ENCODE assay signal across 8 cellular contexts in the genomic region with DNA sequence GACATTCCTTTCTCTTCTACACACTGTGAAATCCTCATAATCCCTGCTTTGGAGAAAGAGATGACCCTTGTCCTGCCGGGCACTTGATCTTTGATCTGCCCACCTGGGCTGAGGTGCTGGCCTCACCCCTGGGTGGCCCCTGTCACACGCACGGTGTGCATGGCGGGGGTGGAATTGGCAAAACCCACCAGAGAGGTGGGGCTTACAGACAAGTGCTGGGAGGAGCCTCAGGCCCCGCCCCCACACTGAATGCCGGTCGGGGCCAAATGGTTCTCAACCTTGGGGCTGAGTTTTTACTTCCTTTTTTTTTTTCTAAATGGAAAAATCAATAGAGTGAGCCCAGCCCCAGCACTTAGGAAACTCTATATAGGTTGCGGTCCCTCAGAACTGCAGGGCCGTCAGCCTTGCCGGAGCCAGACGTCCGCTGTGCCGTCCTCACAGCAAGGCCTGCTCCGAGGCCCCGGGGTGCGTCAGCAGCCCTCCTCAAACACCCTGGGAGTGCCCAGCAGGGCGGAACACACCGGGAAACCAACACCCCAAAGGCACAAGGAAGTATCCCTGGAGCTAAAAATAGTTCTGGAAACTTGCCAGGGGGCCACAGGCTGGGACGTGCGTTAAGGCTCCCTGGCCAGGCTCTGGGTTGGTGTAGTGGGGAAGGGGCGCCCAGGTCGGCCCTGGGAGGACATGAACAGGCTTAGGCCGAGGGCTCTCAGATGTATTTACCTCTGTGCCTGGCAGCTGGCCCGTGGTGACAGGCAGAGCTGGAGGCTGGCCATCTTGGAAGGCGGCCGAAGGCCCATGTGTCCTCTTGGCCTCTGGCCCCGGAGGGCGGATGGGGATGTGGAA. TPM values are rescaled to one million over a fixed set of nuclear protein-coding genes. Genes with fewer than 3 reads are reported as not detected.
DNase-seq lines count a peak whose midpoint lies in the region; ATAC-seq, FAIRE-seq and TF ChIP-seq lines count a peak whose summit lies in the region.

No MANE protein-coding gene starts in this region.

- H3K4me2 ChIP-seq in A549, result peak overlapping the region; percentile 49

- no peak for TF ChIP-seq RAD21 in A549 (conservative IDR thresholded peaks at IDR 0.05 in 1 of 2, IDR thresholded peaks at IDR 0.05 in 1 of 2)

- no peak for FAIRE-seq in A549 (lab: Jason Lieb, UNC)

- peaks cover 53% of the 10 kb centered on the region for H3K36me3 Mint-ChIP-seq in nephron progenitor cell (ENCODE audit: low read depth)

- TF ChIP-seq CTCF in A549 (IDR thresholded peaks at IDR 0.05) (no peak), fibroblast of pulmonary artery (IDR thresholded peaks at IDR 0.05; ENCODE audit: low read length, missing control alignments) (no peak), nephron progenitor cell (IDR thresholded peaks at IDR 0.05) (no peak)

- H3K4me3 ChIP-seq in A549 (no peak overlapping the region), fibroblast of pulmonary artery (replicated peaks; ENCODE audit: low read depth, low read length) (no peak overlapping the region)

- H3K4me1 ChIP-seq in A549, result peaks cover 17% of the 10 kb centered on the region

- peaks cover 8% of the 10 kb centered on the region for H3K9me3 Mint-ChIP-seq in nephron progenitor cell

- WGBS in A549 (ENCODE audit: missing lambda C conversion rate), result 49% methylated on average over 27 of the region's 28 CpGs

- DNase-seq in A549 (ENCODE audit: low read depth in 1 of 2, low spot score in 1 of 2), result peak in 1 of 2 experiments; percentile 66
- DNase-seq in HK-2 (ENCODE audit: unreplicated experiment), result peak; percentile 77
- peak; percentile 74 to 91 for DNase-seq in SHP77 (lab: John Stamatoyannopoulos, UW)
- peak; percentile 63 for DNase-seq in fibroblast of pulmonary artery (ENCODE audit: low read depth)
- peak; percentile 75 for DNase-seq in nephron progenitor cell
- no peak for DNase-seq in amniotic stem cell (lab: John Stamatoyannopoulos, UW)
- no peak for DNase-seq in GM19238 (ENCODE audit: insufficient read length, low spot score)

- H3K4me1 Mint-ChIP-seq in nephron progenitor cell, result peaks cover 55% of the 10 kb centered on the region

- H3K9me3 ChIP-seq in A549, result peaks cover 17% of the 10 kb centered on the region

- POLR2A ChIA-PET in A549 (lab: Yijun Ruan, JAX), result no interaction called here

- peak overlapping the region; percentile 99 for H3K27ac Mint-ChIP-seq in nephron progenitor cell

- peak overlapping the region; percentile 16 to 61; a peak in 5 of 6 replicates for H3K27ac ChIP-seq in A549

- no peak for TF ChIP-seq POLR2A in A549 (IDR thresholded peaks at IDR 0.05; ENCODE audit: low read length)

- no peak for TF ChIP-seq EP300 in A549 (IDR thresholded peaks at IDR 0.05)

- H3K4me3 Mint-ChIP-seq in nephron progenitor cell, result peak overlapping the region; percentile 42

- CTCF ChIA-PET in A549 (lab: Yijun Ruan, JAX), result interaction anchor here (0.6 to 10.1 kb wide), 10 partner anchors 7 to 94 kb away, joined by 3 to 109 read pairs (median 4); no protein-coding TSS in a partner anchor

- ATAC-seq in A549 (peak; percentile 58 to 70), GM18870 (IDR thresholded peaks at IDR 0.05; ENCODE audit: unreplicated experiment) (peak; percentile 45)

- peaks cover 5% of the 10 kb centered on the region for H3K27me3 Mint-ChIP-seq in nephron progenitor cell (ENCODE audit: low read depth, poor library complexity)

TF ChIP-seq in A549, 52 proteins besides CTCF, POLR2A, EP300 and RAD21:
- TF ChIP-seq ZSCAN20 (CRISPR knock-in tag; IDR thresholded peaks at IDR 0.05), result no peak
- peak; percentile 95 for TF ChIP-seq MAFK (IDR thresholded peaks at IDR 0.05; ENCODE audit: partially characterized antibody)
- no peak for TF ChIP-seq HEYL (CRISPR knock-in tag; IDR thresholded peaks at IDR 0.05)
- TF ChIP-seq JUN (IDR thresholded peaks at IDR 0.05), result no peak

RNA-seq across cellular contexts. Expression of a gene that starts 11.0 kb away (rescaled TPM):
- polyA plus RNA-seq in A549 (2011; rRNA removed), result 36.5 and 44.2 TPM in 2 replicates
- polyA plus RNA-seq in A549 (2012; cell fraction: cytosol; rRNA removed), result 49.3 and 76.1 TPM in 2 replicates
- polyA plus RNA-seq in A549 (2012; cell fraction: nucleus; rRNA removed), result 79.6 and 118 TPM in 2 replicates
- 42.4 to 49.2 TPM (median 44.0 TPM) in 3 replicates for polyA plus RNA-seq in A549 (2017; fragmentation: RNase III; extraction: RNeasy Plus Mini Kit Qiagen cat#74134 plus additional on column Dnase treatment)
- 47.8 and 50.9 TPM in 2 replicates for polyA minus RNA-seq in A549 (2011; rRNA and poly(A)+ RNA removed)

RNA-seq across cellular contexts. Expression of a gene that starts 23.5 kb away (rescaled TPM):
- polyA plus RNA-seq in A549 (2011; rRNA removed), result not detected in 2 replicates
- not detected in 2 replicates for polyA plus RNA-seq in A549 (2012; cell fraction: cytosol; rRNA removed)
- polyA plus RNA-seq in A549 (2012; cell fraction: nucleus; rRNA removed), result 0.04 TPM in 1 of 2 replicates, not detected in the other
- not detected in 3 replicates for polyA plus RNA-seq in A549 (2017; fragmentation: RNase III; extraction: RNeasy Plus Mini Kit Qiagen cat#74134 plus additional on column Dnase treatment)
- not detected in 2 replicates for polyA minus RNA-seq in A549 (2011; rRNA and poly(A)+ RNA removed)

Comparison
In these comparisons a context has a peak if more than half of its experiments do, and no peak if none do; other contexts are left out.
1. DNase-seq: peak in HK-2 (single experiment), SHP77 (2 of 2), fibroblast of pulmonary artery (single experiment) and nephron progenitor cell (single experiment); none in amniotic stem cell (single experiment) and GM19238 (single experiment).